In genomic region chr9:94259077-94259847, GRCh38 we compare ENCODE assay signal across 1 cellular context.
TF ChIP-seq lines count a peak whose summit lies in the region.

Gene ZNF169 (plus strand): TSS chr9:94259298. CDS start chr9:94278813, 19,515 bp downstream.

TF ChIP-seq in K562, 482 proteins besides CTCF, POLR2A, EP300 and RAD21 (continued from another document):
- peak; percentile 76 for TF ChIP-seq GMEB1 (CRISPR knock-in tag; IDR thresholded peaks at IDR 0.05)
- no peak for TF ChIP-seq MXI1 (IDR thresholded peaks at IDR 0.05; ENCODE audit: low read depth, low read length)
- no peak for TF ChIP-seq TAF15 (IDR thresholded peaks at IDR 0.05; ENCODE audit: low read depth, low read length)
- TF ChIP-seq FOXK2 (conservative IDR thresholded peaks at IDR 0.05 in 1 of 2, IDR thresholded peaks at IDR 0.05 in 1 of 2; ENCODE audit: low read depth in 2 of 2): 0 out of 4 replicates have a peak, but pooled peaks have one; percentile 35 to 44
- TF ChIP-seq TEAD2 (tag; IDR thresholded peaks at IDR 0.05): peak; percentile 86
- peak in 1 of 2 experiments; percentile 45 for TF ChIP-seq E2F6 (IDR thresholded peaks at IDR 0.05; ENCODE audit: borderline replicate concordance in 1 of 2, extremely low read depth in 1 of 2, insufficient read depth in 1 of 2, insufficient read length in 1 of 2, low read depth in 1 of 2, low read length in 1 of 2, poor library complexity in 1 of 2, severe bottlenecking in 1 of 2)
- TF ChIP-seq SUPT5H (IDR thresholded peaks at IDR 0.05): peak; percentile 81
- peak; percentile 13; the same call in 1 of the 2 replicates for TF ChIP-seq FOSL1 (tag; conservative IDR thresholded peaks at IDR 0.05)
- peak; percentile 28; the same call in 1 of the 2 replicates for TF ChIP-seq RNF2 (IDR thresholded peaks at IDR 0.05)
- peak; percentile 44; the same call in 1 of the 2 replicates for TF ChIP-seq THAP12 (CRISPR knock-in tag; IDR thresholded peaks at IDR 0.05)
- TF ChIP-seq HCFC1 (IDR thresholded peaks at IDR 0.05; ENCODE audit: low read depth, low read length): peak; percentile 97
- no peak for TF ChIP-seq ZNF407 (IDR thresholded peaks at IDR 0.05; ENCODE audit: low read depth)
- TF ChIP-seq ZNF586 (CRISPR knock-in tag; conservative IDR thresholded peaks at IDR 0.05): no peak
- TF ChIP-seq CXXC5 (CRISPR knock-in tag; IDR thresholded peaks at IDR 0.05): peak; percentile 70
- TF ChIP-seq GABPA (tag; conservative IDR thresholded peaks at IDR 0.05; ENCODE audit: low read depth): peak; percentile 70
- TF ChIP-seq HMGN3 (IDR thresholded peaks at IDR 0.05; ENCODE audit: borderline replicate concordance, extremely low read depth, insufficient read length, low read depth, low read length): peak; percentile 15
- no peak for TF ChIP-seq SIN3A (IDR thresholded peaks at IDR 0.05; ENCODE audit: borderline replicate concordance in 2 of 2, control insufficient read depth in 1 of 2, low read depth in 2 of 2, low read length in 2 of 2)
- TF ChIP-seq ETV1 (tag; conservative IDR thresholded peaks at IDR 0.05; ENCODE audit: low read depth): no peak
- no peak for TF ChIP-seq ZNF324 (CRISPR knock-in tag; IDR thresholded peaks at IDR 0.05)
